In genomic region chr2:170714156-170715061, GRCh38 we compare ENCODE assay signal across 1 cellular context.
TF ChIP-seq lines count a peak whose summit lies in the region.

No MANE protein-coding gene starts in this region.

TF ChIP-seq in K562, 482 proteins besides CTCF, POLR2A, EP300 and RAD21 (continued from another document and continues in another):
- TF ChIP-seq PREB (CRISPR knock-in tag; IDR thresholded peaks at IDR 0.05) (no peak), SETDB1 (IDR thresholded peaks at IDR 0.05; ENCODE audit: low read length) (no peak), HDAC6 (IDR thresholded peaks at IDR 0.05; ENCODE audit: low read depth, low read length) (no peak), ZNF740 (CRISPR knock-in tag; IDR thresholded peaks at IDR 0.05) (peak; percentile 89), ZNF740 (tag; IDR thresholded peaks at IDR 0.05) (peak in 1 of 2 experiments; percentile 76; a peak in 2 of 4 replicates), SMARCE1 (IDR thresholded peaks at IDR 0.05) (peak; percentile 61), VEZF1 (CRISPR knock-in tag; IDR thresholded peaks at IDR 0.05) (peak; percentile 92), POLR2AphosphoS2 (IDR thresholded peaks at IDR 0.05; ENCODE audit: low read length) (no peak), ELF4 (CRISPR knock-in tag; IDR thresholded peaks at IDR 0.05) (peak; percentile 54; the same call in 1 of the 2 replicates), ZNF830 (CRISPR knock-in tag; IDR thresholded peaks at IDR 0.05) (0 out of 2 replicates have a peak, but pooled peaks have one; percentile 51), ZNF445 (CRISPR knock-in tag; IDR thresholded peaks at IDR 0.05; ENCODE audit: low read depth) (no peak), HDAC2 (IDR thresholded peaks at IDR 0.05) (peak; percentile 41), ATF4 (CRISPR knock-in tag; IDR thresholded peaks at IDR 0.05) (no peak), ZBTB8A (IDR thresholded peaks at IDR 0.05; ENCODE audit: partially characterized antibody) (no peak), AFF1 (IDR thresholded peaks at IDR 0.05; ENCODE audit: low read depth in 1 of 2, partially characterized antibody in 2 of 2) (peak in 1 of 2 experiments; percentile 67), DIDO1 (tag; IDR thresholded peaks at IDR 0.05; ENCODE audit: low read depth) (no peak), ZNF212 (CRISPR knock-in tag; IDR thresholded peaks at IDR 0.05) (no peak), SREBF2 (CRISPR knock-in tag; IDR thresholded peaks at IDR 0.05) (no peak), HMGN3 (IDR thresholded peaks at IDR 0.05; ENCODE audit: borderline replicate concordance, extremely low read depth, insufficient read length, low read depth, low read length) (peak; percentile 88), ETV5 (CRISPR knock-in tag; IDR thresholded peaks at IDR 0.05; ENCODE audit: low read depth) (no peak), POLR3G (IDR thresholded peaks at IDR 0.05; ENCODE audit: extremely low read depth, insufficient read length, insufficient replicate concordance) (no peak), TEAD2 (tag; IDR thresholded peaks at IDR 0.05) (no peak), DMBX1 (CRISPR knock-in tag; IDR thresholded peaks at IDR 0.05; ENCODE audit: borderline replicate concordance) (no peak), CTCFL (IDR thresholded peaks at IDR 0.05; ENCODE audit: borderline replicate concordance, insufficient read depth, low read depth, low read length, poor library complexity, severe bottlenecking) (no peak), SRSF3 (IDR thresholded peaks at IDR 0.05; ENCODE audit: insufficient read depth, low read length) (no peak), E2F8 (IDR thresholded peaks at IDR 0.05; ENCODE audit: low read depth, partially characterized antibody) (no peak), E2F6 (IDR thresholded peaks at IDR 0.05; ENCODE audit: borderline replicate concordance in 1 of 2, extremely low read depth in 1 of 2, insufficient read depth in 1 of 2, insufficient read length in 1 of 2, low read depth in 1 of 2, low read length in 1 of 2, poor library complexity in 1 of 2, severe bottlenecking in 1 of 2) (peak; percentile 89 to 95), ZBTB7A (IDR thresholded peaks at IDR 0.05; ENCODE audit: borderline replicate concordance, control insufficient read depth, low read depth, low read length) (peak; percentile 71; the same call in 1 of the 2 replicates), ZNF589 (CRISPR knock-in tag; IDR thresholded peaks at IDR 0.05; ENCODE audit: low read depth) (peak; percentile 66; the same call in 1 of the 2 replicates), KLF1 (tag; IDR thresholded peaks at IDR 0.05) (peak; percentile 51; the same call in 1 of the 2 replicates), ZKSCAN3 (CRISPR knock-in tag; IDR thresholded peaks at IDR 0.05) (no peak), TCF3 (CRISPR knock-in tag; IDR thresholded peaks at IDR 0.05) (no peak), FOSL1 (tag; conservative IDR thresholded peaks at IDR 0.05) (no peak; the same call in 1 of the 2 replicates), RBM14 (IDR thresholded peaks at IDR 0.05; ENCODE audit: borderline replicate concordance, insufficient read depth, low read depth, low read length) (no peak), HMG20A (CRISPR knock-in tag; conservative IDR thresholded peaks at IDR 0.05) (no peak), RBM22 (IDR thresholded peaks at IDR 0.05; ENCODE audit: low read depth, low read length, poor library complexity, severe bottlenecking) (peak; percentile 65), TFAP4 (CRISPR knock-in tag; IDR thresholded peaks at IDR 0.05; ENCODE audit: borderline replicate concordance) (no peak; the same call in 1 of the 2 replicates), TOE1 (IDR thresholded peaks at IDR 0.05; ENCODE audit: borderline replicate concordance) (peak; percentile 37; the same call in 1 of the 2 replicates), TOE1 (CRISPR knock-in tag; IDR thresholded peaks at IDR 0.05; ENCODE audit: borderline replicate concordance, low read depth) (no peak), MBD2 (IDR thresholded peaks at IDR 0.05; ENCODE audit: borderline replicate concordance, low read depth) (no peak), AFF4 (CRISPR knock-in tag; IDR thresholded peaks at IDR 0.05) (no peak), ZNF316 (IDR thresholded peaks at IDR 0.05) (no peak), SIRT6 (IDR thresholded peaks at IDR 0.05; ENCODE audit: low read depth, low read length) (no peak), MAX (CRISPR knock-in tag; IDR thresholded peaks at IDR 0.05) (peak; percentile 84)
